In the genomic region with DNA sequence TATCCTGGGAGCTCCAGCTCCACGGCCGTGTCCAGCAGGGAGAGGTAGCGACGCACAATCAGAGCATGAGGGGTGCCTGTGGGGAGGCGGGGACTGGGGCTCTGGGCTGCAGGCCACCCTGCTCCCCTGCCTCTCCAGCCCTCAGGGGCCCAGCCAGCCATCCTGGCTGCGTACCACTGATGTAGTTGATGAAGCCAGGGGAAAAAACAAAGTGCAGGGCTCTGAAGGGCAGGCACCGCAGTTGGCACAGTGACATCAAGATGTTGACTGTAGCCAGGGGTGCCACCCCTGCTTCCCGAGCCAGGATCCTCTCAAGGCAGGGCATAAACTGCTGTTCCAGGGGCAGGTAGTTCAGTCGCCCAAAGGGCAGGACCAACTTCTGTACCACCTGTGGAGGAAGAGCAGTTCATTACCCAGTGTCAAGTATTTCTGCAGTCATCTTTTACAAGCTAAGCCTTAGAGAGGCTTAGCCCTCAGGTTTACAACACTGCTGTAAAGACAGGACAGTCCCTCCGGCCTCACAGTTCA, we compare ENCODE assay signal across 15 cellular contexts. TPM values are rescaled to one million over a fixed set of nuclear protein-coding genes. Genes with fewer than 3 reads are reported as not detected.
DNase-seq lines count a peak whose midpoint lies in the region; ATAC-seq, FAIRE-seq and TF ChIP-seq lines count a peak whose summit lies in the region.
"Had no signal": no experiment of that assay in that cellular context is flagged by ENCODE, and none has a peak within 500 bp of the region (broad histone marks: within the 10 kb centered on the region; RNA-seq: fewer than 3 reads in every experiment).

No MANE protein-coding gene starts in this region.

- H3K56ac ChIP-seq in H1 (replicated peaks; ENCODE audit: insufficient read length, low read depth, low read length), result no peak overlapping the region

- H3K23ac ChIP-seq in H1 (ENCODE audit: insufficient read length), result no peak overlapping the region

- no peak overlapping the region for H3K18ac ChIP-seq in H1 (ENCODE audit: extremely low read depth, low read length)

- peaks cover 12% of the 10 kb centered on the region for H3K79me1 ChIP-seq in H1 (ENCODE audit: low read depth, low read length)

- H3K36me3 ChIP-seq in OCI-LY3 (replicated peaks; ENCODE audit: low read depth, low read length) (peaks cover 20% of the 10 kb centered on the region), H1 (ENCODE audit: control insufficient read depth in 2 of 4, insufficient read depth in 4 of 4, low read length in 3 of 4) (peaks cover 10 to 29% (median 27%) of the 10 kb centered on the region in 4 experiments)

- no peak overlapping the region for H2AK5ac ChIP-seq in H1 (ENCODE audit: low read depth, low read length)

- ATAC-seq in HG03097 (IDR thresholded peaks at IDR 0.05; ENCODE audit: low FRiP score, unreplicated experiment), result no peak

- no peak overlapping the region for H3K14ac ChIP-seq in H1 (ENCODE audit: insufficient read length)

- no peak for FAIRE-seq in H1 (lab: Jason Lieb, UNC)

- H2AFZ ChIP-seq in OCI-LY3 (ENCODE audit: low read depth, low read length) (no peak overlapping the region), H1 (ENCODE audit: low read length) (no peak overlapping the region)
- H2AFZ ChIP-seq: PC-9 had no signal

- H3K9me3 ChIP-seq in OCI-LY3 (ENCODE audit: insufficient read depth, low read length), result no peaks in the 10 kb centered on the region
- no peaks in the 10 kb centered on the region for H3K9me3 ChIP-seq in H1 (ENCODE audit: insufficient read depth in 2 of 2, low read depth in 1 of 2, low read length in 1 of 2)
- H3K9me3 ChIP-seq: adrenal gland had no signal

- H3K27ac ChIP-seq in OCI-LY3 (ENCODE audit: low read length), result peak overlapping the region; percentile 17; the same call in 1 of the 2 replicates
- no peak overlapping the region for H3K27ac ChIP-seq in H1 (ENCODE audit: low read depth, low read length)
- H3K27ac ChIP-seq: PC-9 had no signal

- no peak overlapping the region for H4K5ac ChIP-seq in H1 (ENCODE audit: insufficient read length, low read depth, low read length)

- H3K4me2 ChIP-seq in OCI-LY3 (ENCODE audit: low read length) (no peak overlapping the region), H1 (ENCODE audit: insufficient read depth in 1 of 2, low read depth in 2 of 2, low read length in 2 of 2) (no peak overlapping the region; a peak in 1 of 4 replicates)
- H3K4me2 ChIP-seq: PC-9 had no signal

- peaks cover 15% of the 10 kb centered on the region for H3K36me3 Mint-ChIP-seq in T-helper 2 cell treated with Interferon-gamma antibody and Interleukin-4, amounts not matched to agents 5 μg/mL and 100 μg/mL, for 36 hours (ENCODE audit: low read depth)
- peaks cover 13% of the 10 kb centered on the region for H3K36me3 Mint-ChIP-seq in osteocyte (ENCODE audit: unreplicated experiment)

- no peaks in the 10 kb centered on the region for H3K9me3 Mint-ChIP-seq in T-helper 2 cell treated with Interferon-gamma antibody and Interleukin-4, amounts not matched to agents 5 μg/mL and 100 μg/mL, for 36 hours
- no peaks in the 10 kb centered on the region for H3K9me3 Mint-ChIP-seq in osteocyte (ENCODE audit: unreplicated experiment)

- H3K4me1 ChIP-seq in OCI-LY3 (ENCODE audit: low read length) (peaks cover 35% of the 10 kb centered on the region), H1 (replicated peaks in 1 of 4; ENCODE audit: control insufficient read depth in 3 of 4, insufficient read depth in 4 of 4, low read length in 3 of 4) (peaks cover 0 to 35% (median 24%) of the 10 kb centered on the region in 4 experiments; a peak in 6 of 7 replicates)

- TF ChIP-seq CTCF in OCI-LY3 (IDR thresholded peaks at IDR 0.05; ENCODE audit: low read depth, low read length), result no peak
- TF ChIP-seq CTCF in H1 (IDR thresholded peaks at IDR 0.05; ENCODE audit: control extremely low read depth in 1 of 3, insufficient read depth in 1 of 3, low read depth in 1 of 3, low read length in 3 of 3), result no peak
- TF ChIP-seq CTCF in osteocyte (IDR thresholded peaks at IDR 0.05), result no peak

- H4K8ac ChIP-seq in H1 (ENCODE audit: extremely low read depth, insufficient read depth, low read length), result peak overlapping the region; percentile 84

- H4K20me1 ChIP-seq in OCI-LY3 (ENCODE audit: insufficient read depth, low read length), result no peaks in the 10 kb centered on the region
- peaks cover 20 to 26% of the 10 kb centered on the region in 2 experiments for H4K20me1 ChIP-seq in H1 (replicated peaks in 1 of 2; ENCODE audit: control insufficient read depth in 1 of 2, insufficient read depth in 2 of 2, low read length in 2 of 2)

- no peak for DNase-seq in T-helper 2 cell treated with Interferon-gamma antibody and Interleukin-4, amounts not matched to agents 5 μg/mL and 100 μg/mL, for 36 hours (ENCODE audit: low spot score)
- DNase-seq in T-helper 2 cell (no peak), H1 (ENCODE audit: low read depth in 1 of 2, low spot score in 2 of 2) (no peak), osteocyte (ENCODE audit: extremely low spot score, unreplicated experiment) (no peak), NCI-H2196 (lab: John Stamatoyannopoulos, UW; ENCODE audit: unreplicated experiment) (no peak), NCI-H524 (lab: John Stamatoyannopoulos, UW) (no peak)
- DNase-seq: ACHN; effector CD8-positive, alpha-beta T cell; midbrain; NCI-H2029 treated with DMSO at 0.1 percent for 48 hours had no signal

- TF ChIP-seq RAD21 in H1 (IDR thresholded peaks at IDR 0.05 in 1 of 2, conservative IDR thresholded peaks at IDR 0.05 in 1 of 2; ENCODE audit: low read depth in 2 of 2, low read length in 2 of 2), result no peak

- CTCF ChIA-PET in H1 (lab: Charles Lee; ENCODE audit: partially characterized antibody), result interaction anchor here (0.9 to 6.0 kb wide), 14 partner anchors 8 to 115 kb away, joined by 3 to 81 read pairs (median 8); no protein-coding TSS in a partner anchor

- no peak overlapping the region for H2BK20ac ChIP-seq in H1 (ENCODE audit: low read length)

- no peak overlapping the region for H2BK15ac ChIP-seq in H1 (ENCODE audit: low read length)

- peaks cover 15% of the 10 kb centered on the region for H3K23me2 ChIP-seq in H1 (ENCODE audit: low read depth, low read length)

- H4K91ac ChIP-seq in H1 (replicated peaks; ENCODE audit: insufficient read length, low read length), result no peak overlapping the region

- no peak overlapping the region for H3K4ac ChIP-seq in H1 (replicated peaks; ENCODE audit: insufficient read length, low read depth, low read length)

- TF ChIP-seq POLR2A in H1 (IDR thresholded peaks at IDR 0.05; ENCODE audit: control extremely low read depth in 1 of 2, low read depth in 2 of 2, low read length in 2 of 2), result no peak

- H3K4me3 ChIP-seq in OCI-LY3 (ENCODE audit: low read length) (no peak overlapping the region), H1 (ENCODE audit: extremely low read depth in 1 of 4, insufficient read depth in 2 of 4, low read depth in 3 of 4, low read length in 4 of 4) (no peak overlapping the region)
- H3K4me3 ChIP-seq: adrenal gland, PC-9, skin epidermis had no signal

- H2BK5ac ChIP-seq in H1 (ENCODE audit: low read depth, low read length), result no peak overlapping the region

- WGBS in H1 (ENCODE audit: extremely low coverage in 1 of 2, insufficient coverage in 1 of 2, insufficient read length in 1 of 2, insufficient replicate concordance in 2 of 2, low coverage in 1 of 2, low lambda C conversion rate in 2 of 2, missing lambda C conversion rate in 1 of 2), 2 experiments, result 85% methylated on average over 10 of the region's 10 CpGs; no CpG with 5 or more reads in 1 of the 2 experiments

- H3K27me3 Mint-ChIP-seq in T-helper 2 cell treated with Interferon-gamma antibody and Interleukin-4, amounts not matched to agents 5 μg/mL and 100 μg/mL, for 36 hours (ENCODE audit: low read depth), result no peaks in the 10 kb centered on the region
- H3K27me3 Mint-ChIP-seq in osteocyte (ENCODE audit: unreplicated experiment), result no peaks in the 10 kb centered on the region

- H3K79me2 ChIP-seq in OCI-LY3 (ENCODE audit: low read length) (peaks cover 40% of the 10 kb centered on the region), H1 (ENCODE audit: control insufficient read depth in 1 of 2, insufficient read depth in 2 of 2, low read length in 2 of 2) (peaks cover 0 to 10% of the 10 kb centered on the region in 2 experiments; a peak in 1 of 4 replicates)

- no peak overlapping the region for H2BK12ac ChIP-seq in H1 (ENCODE audit: low read depth, low read length)

- peak overlapping the region; percentile 86 for H3K4me3 Mint-ChIP-seq in T-helper 2 cell treated with Interferon-gamma antibody and Interleukin-4, amounts not matched to agents 5 μg/mL and 100 μg/mL, for 36 hours
- H3K4me3 Mint-ChIP-seq in osteocyte (ENCODE audit: unreplicated experiment), result peak overlapping the region; percentile 58

- H3K4me1 Mint-ChIP-seq in T-helper 2 cell treated with Interferon-gamma antibody and Interleukin-4, amounts not matched to agents 5 μg/mL and 100 μg/mL, for 36 hours (ENCODE audit: low read depth), result peaks cover 16% of the 10 kb centered on the region
- peaks cover 39% of the 10 kb centered on the region for H3K4me1 Mint-ChIP-seq in osteocyte (ENCODE audit: unreplicated experiment)

- no peaks in the 10 kb centered on the region for H3K27me3 ChIP-seq in OCI-LY3 (ENCODE audit: low read depth, low read length)
- H3K27me3 ChIP-seq in H1 (replicated peaks in 1 of 4; ENCODE audit: control insufficient read depth in 3 of 4, extremely low read depth in 1 of 4, insufficient read depth in 3 of 4, low read length in 3 of 4), result no peaks in the 10 kb centered on the region
- H3K27me3 ChIP-seq: adrenal gland had no signal

- no peak for TF ChIP-seq EP300 in H1 (IDR thresholded peaks at IDR 0.05; ENCODE audit: borderline replicate concordance in 1 of 2, low read depth in 2 of 2, low read length in 2 of 2)

- peak overlapping the region; percentile 17 for H3K27ac Mint-ChIP-seq in T-helper 2 cell treated with Interferon-gamma antibody and Interleukin-4, amounts not matched to agents 5 μg/mL and 100 μg/mL, for 36 hours
- peak overlapping the region; percentile 81 for H3K27ac Mint-ChIP-seq in osteocyte (ENCODE audit: unreplicated experiment)

- POLR2A ChIA-PET in H1 (lab: Charles Lee; ENCODE audit: partially characterized antibody), result interaction anchor here (0.7 to 4.9 kb wide), 12 partner anchors 7 to 69 kb away, joined by 3 to 77 read pairs (median 4); no protein-coding TSS in a partner anchor

- no peak overlapping the region for H2BK120ac ChIP-seq in H1 (replicated peaks; ENCODE audit: low read depth, low read length)

- H3K9ac ChIP-seq in OCI-LY3 (ENCODE audit: low read length), result no peak overlapping the region
- H3K9ac ChIP-seq in H1 (replicated peaks in 1 of 4; ENCODE audit: extremely low read depth in 1 of 4, low read depth in 3 of 4, low read length in 3 of 4), result no peak overlapping the region

RNA-seq across cellular contexts. Expression of gene FASTK, which starts 2.8 kb away (rescaled TPM):
- 39.4 and 43.8 TPM in 2 replicates for total RNA-seq in H1 (2021; fragmentation: NEBNext Ultra II Directional; extraction: Animal tissue kit (Norgen Biotek cat#: 25700))
- polyA plus RNA-seq in H1 (2011; rRNA removed), result 84.0 and 116 TPM in 2 replicates
- 87.9 TPM for polyA plus RNA-seq in H1 (2011; cell fraction: cytosol; rRNA removed)
- polyA plus RNA-seq in H1 (2011; cell fraction: nucleus; rRNA removed), result 383 TPM
- polyA plus RNA-seq in H1 (2012, experiment 1 of 2), result 34.8 to 66.7 TPM (median 56.9 TPM) in 4 replicates
- polyA plus RNA-seq in H1 (2012, experiment 2 of 2), result 59.3 TPM
- 53.6 TPM for polyA plus RNA-seq in H1 (2013, experiment 1 of 2)
- polyA plus RNA-seq in H1 (2013, experiment 2 of 2), result 45.8 TPM
- 28.6 and 30.4 TPM in 2 replicates for polyA minus RNA-seq in H1 (2011; rRNA and poly(A)+ RNA removed)
- 25.5 TPM for polyA minus RNA-seq in H1 (2011; cell fraction: cytosol; rRNA and poly(A)+ RNA removed)
- 71.3 TPM for polyA minus RNA-seq in H1 (2011; cell fraction: nucleus; rRNA and poly(A)+ RNA removed)
- total RNA-seq in osteocyte, result 101 and 104 TPM in 2 replicates

RNA-seq across cellular contexts. Expression of gene TMUB1, which starts 5.5 kb away (rescaled TPM):
- total RNA-seq in H1 (2021; fragmentation: NEBNext Ultra II Directional; extraction: Animal tissue kit (Norgen Biotek cat#: 25700)), result 41.4 and 48.7 TPM in 2 replicates
- 56.2 and 85.7 TPM in 2 replicates for polyA plus RNA-seq in H1 (2011; rRNA removed)
- 38.5 TPM for polyA plus RNA-seq in H1 (2011; cell fraction: cytosol; rRNA removed)
- 77.0 TPM for polyA plus RNA-seq in H1 (2011; cell fraction: nucleus; rRNA removed)
- polyA plus RNA-seq in H1 (2012, experiment 1 of 2), result 23.7 to 47.4 TPM (median 42.5 TPM) in 4 replicates
- 45.8 TPM for polyA plus RNA-seq in H1 (2012, experiment 2 of 2)
- 69.9 TPM for polyA plus RNA-seq in H1 (2013, experiment 1 of 2)
- polyA plus RNA-seq in H1 (2013, experiment 2 of 2), result 77.4 TPM
- polyA minus RNA-seq in H1 (2011; rRNA and poly(A)+ RNA removed), result 6.5 and 7.1 TPM in 2 replicates
- 18.8 TPM for polyA minus RNA-seq in H1 (2011; cell fraction: cytosol; rRNA and poly(A)+ RNA removed)
- 14.7 TPM for polyA minus RNA-seq in H1 (2011; cell fraction: nucleus; rRNA and poly(A)+ RNA removed)
- 26.1 and 30.0 TPM in 2 replicates for total RNA-seq in osteocyte

RNA-seq across cellular contexts. Expression of gene AGAP3, which starts 8.5 kb away (rescaled TPM):
- total RNA-seq in H1 (2021; fragmentation: NEBNext Ultra II Directional; extraction: Animal tissue kit (Norgen Biotek cat#: 25700)), result 66.4 and 68.1 TPM in 2 replicates
- 120 and 194 TPM in 2 replicates for polyA plus RNA-seq in H1 (2011; rRNA removed)
- polyA plus RNA-seq in H1 (2011; cell fraction: cytosol; rRNA removed), result 90.4 TPM
- polyA plus RNA-seq in H1 (2011; cell fraction: nucleus; rRNA removed), result 258 TPM
- polyA plus RNA-seq in H1 (2012, experiment 1 of 2), result 70.1 to 77.1 TPM (median 74.6 TPM) in 4 replicates
- polyA plus RNA-seq in H1 (2012, experiment 2 of 2), result 48.0 TPM
- 33.4 TPM for polyA plus RNA-seq in H1 (2013, experiment 1 of 2)
- 33.2 TPM for polyA plus RNA-seq in H1 (2013, experiment 2 of 2)
- polyA minus RNA-seq in H1 (2011; rRNA and poly(A)+ RNA removed), result 27.8 and 33.8 TPM in 2 replicates
- 47.5 TPM for polyA minus RNA-seq in H1 (2011; cell fraction: cytosol; rRNA and poly(A)+ RNA removed)
- 71.5 TPM for polyA minus RNA-seq in H1 (2011; cell fraction: nucleus; rRNA and poly(A)+ RNA removed)
- total RNA-seq in osteocyte, result 131 and 135 TPM in 2 replicates

RNA-seq across cellular contexts. Expression of gene SLC4A2, which starts 18.4 kb away (rescaled TPM):
- 147 and 148 TPM in 2 replicates for total RNA-seq in H1 (2021; fragmentation: NEBNext Ultra II Directional; extraction: Animal tissue kit (Norgen Biotek cat#: 25700))
- 72.6 and 105 TPM in 2 replicates for polyA plus RNA-seq in H1 (2011; rRNA removed)
- 64.0 TPM for polyA plus RNA-seq in H1 (2011; cell fraction: cytosol; rRNA removed)
- 293 TPM for polyA plus RNA-seq in H1 (2011; cell fraction: nucleus; rRNA removed)
- 60.3 to 144 TPM (median 135 TPM) in 4 replicates for polyA plus RNA-seq in H1 (2012, experiment 1 of 2)
- 178 TPM for polyA plus RNA-seq in H1 (2012, experiment 2 of 2)
- 120 TPM for polyA plus RNA-seq in H1 (2013, experiment 1 of 2)
- polyA plus RNA-seq in H1 (2013, experiment 2 of 2), result 123 TPM
- polyA minus RNA-seq in H1 (2011; rRNA and poly(A)+ RNA removed), result 42.9 and 53.5 TPM in 2 replicates
- 63.4 TPM for polyA minus RNA-seq in H1 (2011; cell fraction: cytosol; rRNA and poly(A)+ RNA removed)
- polyA minus RNA-seq in H1 (2011; cell fraction: nucleus; rRNA and poly(A)+ RNA removed), result 68.4 TPM
- 289 and 297 TPM in 2 replicates for total RNA-seq in osteocyte

RNA-seq across cellular contexts. Expression of gene CDK5, which starts 20.1 kb away (rescaled TPM):
- total RNA-seq in H1 (2021; fragmentation: NEBNext Ultra II Directional; extraction: Animal tissue kit (Norgen Biotek cat#: 25700)), result 22.7 and 22.8 TPM in 2 replicates
- 37.2 and 47.8 TPM in 2 replicates for polyA plus RNA-seq in H1 (2011; rRNA removed)
- 30.4 TPM for polyA plus RNA-seq in H1 (2011; cell fraction: cytosol; rRNA removed)
- polyA plus RNA-seq in H1 (2011; cell fraction: nucleus; rRNA removed), result 29.0 TPM
- polyA plus RNA-seq in H1 (2012, experiment 1 of 2), result 23.4 to 31.3 TPM (median 27.8 TPM) in 4 replicates
- 24.6 TPM for polyA plus RNA-seq in H1 (2012, experiment 2 of 2)
- polyA plus RNA-seq in H1 (2013, experiment 1 of 2), result 20.9 TPM
- 19.9 TPM for polyA plus RNA-seq in H1 (2013, experiment 2 of 2)
- polyA minus RNA-seq in H1 (2011; rRNA and poly(A)+ RNA removed), result 20.8 and 22.0 TPM in 2 replicates
- 8.8 TPM for polyA minus RNA-seq in H1 (2011; cell fraction: cytosol; rRNA and poly(A)+ RNA removed)
- 14.2 TPM for polyA minus RNA-seq in H1 (2011; cell fraction: nucleus; rRNA and poly(A)+ RNA removed)
- total RNA-seq in osteocyte, result 18.8 and 23.7 TPM in 2 replicates
